Comparison of ENCODE assay signal across 15 cellular contexts in genomic region chr2:6913415-6914157, GRCh38. TPM values are rescaled to one million over a fixed set of nuclear protein-coding genes. Genes with fewer than 3 reads are reported as not detected.
DNase-seq lines count a peak whose midpoint lies in the region; ATAC-seq and TF ChIP-seq lines count a peak whose summit lies in the region.
"Had no signal": no experiment of that assay in that cellular context is flagged by ENCODE, and none has a peak within 500 bp of the region (broad histone marks: within the 10 kb centered on the region; RNA-seq: fewer than 3 reads in every experiment).

No MANE protein-coding gene starts in this region.

- TF ChIP-seq CTCF in natural killer cell (IDR thresholded peaks at IDR 0.05) (no peak), Peyer's patch (IDR thresholded peaks at IDR 0.05) (no peak)

- H3K4me1 Mint-ChIP-seq in CD4-positive, CD25-positive, alpha-beta regulatory T cell: peaks cover 36 to 78% (median 51%) of the 10 kb centered on the region in 4 donors
- peaks cover 74% of the 10 kb centered on the region for H3K4me1 Mint-ChIP-seq in activated naive CD4-positive, alpha-beta T cell treated with anti-CD3 and anti-CD28 coated beads for 36 hours (ENCODE audit: low read depth)
- H3K4me1 Mint-ChIP-seq in natural killer cell: peaks cover 56 to 68% of the 10 kb centered on the region in 2 donors

- peak overlapping the region; percentile 45 for H3K4me3 ChIP-seq in CD4-positive, CD25-positive, alpha-beta regulatory T cell (ENCODE audit: low read depth, low read length)
- no peak overlapping the region for H3K4me3 ChIP-seq in Peyer's patch
- H3K4me3 ChIP-seq: colonic mucosa, lower lobe of right lung had no signal

- H3K36me3 Mint-ChIP-seq in CD4-positive, CD25-positive, alpha-beta regulatory T cell: no peaks in the 10 kb centered on the region
- H3K36me3 Mint-ChIP-seq in activated naive CD4-positive, alpha-beta T cell treated with anti-CD3 and anti-CD28 coated beads for 36 hours (ENCODE audit: low read depth): peaks cover 31% of the 10 kb centered on the region
- H3K36me3 Mint-ChIP-seq in natural killer cell: no peaks in the 10 kb centered on the region

- peak; percentile 29 to 32 for ATAC-seq in CD4-positive, CD25-positive, alpha-beta regulatory T cell (ENCODE audit: low read depth in 2 of 2)
- ATAC-seq in natural killer cell (no peak), HG02610 (IDR thresholded peaks at IDR 0.05; ENCODE audit: unreplicated experiment) (no peak)
- ATAC-seq: lower lobe of right lung had no signal

- DNase-seq in CD4-positive, CD25-positive, alpha-beta regulatory T cell: peak; percentile 20 to 53 (median 48)
- DNase-seq in T-helper 22 cell (ENCODE audit: low read depth) (peak; percentile 18), natural killer cell (no peak), DMS153 (lab: John Stamatoyannopoulos, UW) (no peak), NCI-H2227 treated with DMSO at 0.1 percent for 48 hours (lab: John Stamatoyannopoulos, UW) (no peak), Peyer's patch (no peak)
- DNase-seq in activated naive CD4-positive, alpha-beta T cell treated with anti-CD3 and anti-CD28 coated beads for 36 hours: peak; percentile 83
- DNase-seq: amniotic stem cell, colonic mucosa, DMS 273 treated with DMSO at 0.1 percent for 48 hours, lower lobe of right lung, NCI-H526, Right ventricle myocardium superior, small intestine had no signal

- no peaks in the 10 kb centered on the region for H3K9me3 ChIP-seq in CD4-positive, CD25-positive, alpha-beta regulatory T cell (ENCODE audit: control insufficient read depth in 2 of 2, low read length in 2 of 2)
- H3K9me3 ChIP-seq in Peyer's patch: no peaks in the 10 kb centered on the region
- H3K9me3 ChIP-seq: colonic mucosa, lower lobe of right lung had no signal

- H3K4me1 ChIP-seq in CD4-positive, CD25-positive, alpha-beta regulatory T cell (ENCODE audit: control insufficient read depth, insufficient read depth, low read length, poor library complexity, severe bottlenecking): peaks cover 65% of the 10 kb centered on the region
- peaks cover 0 to 10% (median 6%) of the 10 kb centered on the region in 4 donors for H3K4me1 ChIP-seq in Peyer's patch
- H3K4me1 ChIP-seq: colonic mucosa had no signal

- H3K27ac ChIP-seq in CD4-positive, CD25-positive, alpha-beta regulatory T cell (ENCODE audit: insufficient read depth, low read length, poor library complexity, severe bottlenecking): peak overlapping the region; percentile 73
- H3K27ac ChIP-seq in Peyer's patch: peak overlapping the region in 1 of 4 donors; percentile 27
- H3K27ac ChIP-seq: colonic mucosa, lower lobe of right lung had no signal

- CTCF ChIA-PET in activated naive CD4-positive, alpha-beta T cell treated with anti-CD3 and anti-CD28 coated beads for 36 hours (lab: Charles Lee): interaction anchor here (0.8 to 7.4 kb wide), 6 partner anchors 8 to 88 kb away, joined by 4 to 73 read pairs (median 26); partner anchors contain the start of genes CMPK2 and RSAD2

- peak overlapping the region; percentile 70 to 82 (median 72) for H3K4me3 Mint-ChIP-seq in CD4-positive, CD25-positive, alpha-beta regulatory T cell
- peak overlapping the region; percentile 87 for H3K4me3 Mint-ChIP-seq in activated naive CD4-positive, alpha-beta T cell treated with anti-CD3 and anti-CD28 coated beads for 36 hours
- H3K4me3 Mint-ChIP-seq in natural killer cell: peak overlapping the region; percentile 14

- H3K27ac Mint-ChIP-seq in CD4-positive, CD25-positive, alpha-beta regulatory T cell: peak overlapping the region; percentile 81 to 96 (median 83)
- peak overlapping the region; percentile 100 for H3K27ac Mint-ChIP-seq in activated naive CD4-positive, alpha-beta T cell treated with anti-CD3 and anti-CD28 coated beads for 36 hours
- no peak overlapping the region for H3K27ac Mint-ChIP-seq in natural killer cell

- H3K27me3 Mint-ChIP-seq in CD4-positive, CD25-positive, alpha-beta regulatory T cell: peaks cover 68% of the 10 kb centered on the region
- no peaks in the 10 kb centered on the region for H3K27me3 Mint-ChIP-seq in activated naive CD4-positive, alpha-beta T cell treated with anti-CD3 and anti-CD28 coated beads for 36 hours (ENCODE audit: low read depth)
- peaks cover 6 to 7% of the 10 kb centered on the region in 2 donors for H3K27me3 Mint-ChIP-seq in natural killer cell (ENCODE audit: low read depth in 2 of 2)

- peaks cover 0 to 1% (median 0%) of the 10 kb centered on the region in 7 donors for H3K9me3 Mint-ChIP-seq in CD4-positive, CD25-positive, alpha-beta regulatory T cell
- H3K9me3 Mint-ChIP-seq in activated naive CD4-positive, alpha-beta T cell treated with anti-CD3 and anti-CD28 coated beads for 36 hours: no peaks in the 10 kb centered on the region
- H3K9me3 Mint-ChIP-seq in natural killer cell: no peaks in the 10 kb centered on the region

- intact Hi-C loops in activated naive CD4-positive, alpha-beta T cell treated with anti-CD3 and anti-CD28 coated beads for 36 hours (cut with micrococcal nuclease): loop anchor here (1.0 to 5.0 kb wide), 8 partner anchors 16 to 1769 kb away; partner anchors contain the start of genes ID2 and RSAD2
- intact Hi-C loops in natural killer cell (cut with micrococcal nuclease): loop anchor here (5.0 kb wide), 1 partner anchor 84 kb away; no protein-coding TSS in a partner anchor

- H3K27me3 ChIP-seq in CD4-positive, CD25-positive, alpha-beta regulatory T cell (ENCODE audit: control insufficient read depth, insufficient read depth, low read length): peaks cover 12% of the 10 kb centered on the region
- H3K27me3 ChIP-seq in Peyer's patch: no peaks in the 10 kb centered on the region
- H3K27me3 ChIP-seq: colonic mucosa had no signal

- TF ChIP-seq POLR2A in Peyer's patch (IDR thresholded peaks at IDR 0.05): no peak

- H3K36me3 ChIP-seq in CD4-positive, CD25-positive, alpha-beta regulatory T cell (ENCODE audit: control insufficient read depth, insufficient read depth, low read length): no peaks in the 10 kb centered on the region
- H3K36me3 ChIP-seq in Peyer's patch: no peaks in the 10 kb centered on the region
- H3K36me3 ChIP-seq: colonic mucosa, lower lobe of right lung had no signal

RNA-seq across cellular contexts. Expression of gene RNF144A, which starts 3.6 kb away (rescaled TPM):
- total RNA-seq in CD4-positive, CD25-positive, alpha-beta regulatory T cell: 9.0 TPM
- 10 to 100 TPM in 1 of 4 donors, 1 to 10 TPM in 3; 4.8 to 11.4 (median 6.8) TPM for polyA plus RNA-seq in CD4-positive, CD25-positive, alpha-beta regulatory T cell
- total RNA-seq in activated naive CD4-positive, alpha-beta T cell treated with anti-CD3 and anti-CD28 coated beads for 36 hours: 10 to 100 TPM; 49.0 to 50.6 TPM
- total RNA-seq in natural killer cell (10 to 100 TPM; 17.3 to 36.7 (median 19.0) TPM), Peyer's patch (10 to 100 TPM in 3 of 4 donors, 1 to 10 TPM in 1; 9.1 to 16.5 (median 13.9) TPM)

RNA-seq across cellular contexts. Expression of gene RSAD2, which starts 36.0 kb away (rescaled TPM):
- total RNA-seq in CD4-positive, CD25-positive, alpha-beta regulatory T cell: 4.1 TPM
- polyA plus RNA-seq in CD4-positive, CD25-positive, alpha-beta regulatory T cell: 1 to 10 TPM; 1.6 to 8.7 (median 3.3) TPM
- 1 to 10 TPM; 9.1 to 9.9 TPM for total RNA-seq in activated naive CD4-positive, alpha-beta T cell treated with anti-CD3 and anti-CD28 coated beads for 36 hours
- total RNA-seq in natural killer cell (10 to 100 TPM in 1 of 3 donors, 1 to 10 TPM in 2; 7.9 to 12.0 (median 9.4) TPM), Peyer's patch (1 to 10 TPM; 1.2 to 5.8 (median 2.2) TPM)

RNA-seq across cellular contexts. Expression of gene CMPK2, which starts 47.9 kb away (rescaled TPM):
- total RNA-seq in CD4-positive, CD25-positive, alpha-beta regulatory T cell: 7.4 TPM
- polyA plus RNA-seq in CD4-positive, CD25-positive, alpha-beta regulatory T cell: 1 to 10 TPM; 1.7 to 6.7 (median 3.5) TPM
- 1 to 10 TPM; 7.2 to 7.7 TPM for total RNA-seq in activated naive CD4-positive, alpha-beta T cell treated with anti-CD3 and anti-CD28 coated beads for 36 hours
- total RNA-seq in natural killer cell (10 to 100 TPM in 1 of 3 donors, 1 to 10 TPM in 2; 5.8 to 11.4 (median 8.6) TPM), Peyer's patch (10 to 100 TPM in 3 of 4 donors, 1 to 10 TPM in 1; 7.4 to 13.2 (median 11.4) TPM)

Comparison
In these comparisons a context has a peak if more than half of its experiments do, and no peak if none do; other contexts are left out.
1. ATAC-seq: peak in CD4-positive, CD25-positive, alpha-beta regulatory T cell (2 of 2); none in natural killer cell (0 of 3) and HG02610 (single experiment).
2. DNase-seq: peak in CD4-positive, CD25-positive, alpha-beta regulatory T cell (3 of 3), T-helper 22 cell (single experiment) and activated naive CD4-positive, alpha-beta T cell treated with anti-CD3 and anti-CD28 coated beads for 36 hours (single experiment); none in natural killer cell (single experiment), DMS153 (single experiment), NCI-H2227 treated with DMSO at 0.1 percent for 48 hours (single experiment) and Peyer's patch (0 of 3).
3. H3K27ac Mint-ChIP-seq: peak in CD4-positive, CD25-positive, alpha-beta regulatory T cell (3 of 3) and activated naive CD4-positive, alpha-beta T cell treated with anti-CD3 and anti-CD28 coated beads for 36 hours (single experiment); none in natural killer cell (0 of 2).
4. H3K4me3 Mint-ChIP-seq: peak in every context shown above with its lines; median percentile 87 in activated naive CD4-positive, alpha-beta T cell treated with anti-CD3 and anti-CD28 coated beads for 36 hours; 72 in CD4-positive, CD25-positive, alpha-beta regulatory T cell; 14 in natural killer cell.